23 cellular contexts compared by ENCODE assay signal in genomic region chr9:92385001-92385400, GRCh38. TPM values are rescaled to one million over a fixed set of nuclear protein-coding genes. Genes with fewer than 3 reads are reported as not detected.
DNase-seq lines count a peak whose midpoint lies in the region; ATAC-seq and TF ChIP-seq lines count a peak whose summit lies in the region.
"Had no signal": no experiment of that assay in that cellular context is flagged by ENCODE, and none has a peak within 500 bp of the region (broad histone marks: within the 10 kb centered on the region; RNA-seq: fewer than 3 reads in every experiment).

No MANE protein-coding gene starts in this region.

- H3K27ac ChIP-seq in heart right ventricle (peak overlapping the region in 6 of 10 donors; percentile 16 to 53 (median 30)), smooth muscle cell (ENCODE audit: low read depth) (peak overlapping the region; percentile 36)

- no peaks in the 10 kb centered on the region for H3K36me3 ChIP-seq in heart right ventricle
- H3K36me3 ChIP-seq in smooth muscle cell (ENCODE audit: low read depth) = no peaks in the 10 kb centered on the region

- no peak for TF ChIP-seq CTCF in cardiac fibroblast (IDR thresholded peaks at IDR 0.05; ENCODE audit: low read depth, low read length)
- TF ChIP-seq CTCF in heart right ventricle (IDR thresholded peaks at IDR 0.05) = no peak
- no peak for TF ChIP-seq CTCF in smooth muscle cell (IDR thresholded peaks at IDR 0.05; ENCODE audit: borderline replicate concordance, insufficient read depth, poor library complexity, severe bottlenecking)

- H3K4me1 ChIP-seq in heart right ventricle = no peaks in the 10 kb centered on the region
- H3K4me1 ChIP-seq in smooth muscle cell (ENCODE audit: low read depth) = no peaks in the 10 kb centered on the region

- peak; percentile 17 for DNase-seq in LHCN-M2 (ENCODE audit: low read depth)
- DNase-seq in cardiac fibroblast (ENCODE audit: low read depth in 2 of 2) = peak; percentile 40 to 61
- DNase-seq in heart right ventricle = no peak
- DNase-seq in smooth muscle cell (lab: John Stamatoyannopoulos, UW; ENCODE audit: unreplicated experiment) = no peak
- DNase-seq in stimulated activated CD4-positive, alpha-beta T cell treated with anti-CD3 and anti-CD28 coated beads, Interleukin-1b, Interleukin-23, amount 100 ng/mL, for 48 hours = no peak
- DNase-seq in NCI-H446 (lab: John Stamatoyannopoulos, UW) = no peak
- DNase-seq: activated CD8-positive, alpha-beta memory T cell treated with anti-CD3 and anti-CD28 coated beads for 24 hours; activated naive CD4-positive, alpha-beta T cell treated with Interleukin-2 at 50 U/mL for 16 hours; activated T-cell treated with anti-CD3 and anti-CD28 coated beads, Interleukin-2, amount 50 U/mL, for 48 hours; CD4-positive, alpha-beta memory T cell; cerebellar nuclear complex; effector CD8-positive, alpha-beta T cell; Karpas-422; NCI-H1048; NCI-H2227 treated with DMSO at 0.1 percent for 48 hours; NCI-H774; nephron progenitor cell; SHP77; stimulated activated naive B cell treated with anti-CD40 and anti-IgM and Interleukin-4, amounts not matched to agents 10 μg/mL and 1 μg/mL and 100 μg/mL, for 72 hours had no signal

- no peaks in the 10 kb centered on the region for H4K20me1 ChIP-seq in smooth muscle cell (ENCODE audit: low read depth)

- peak overlapping the region; percentile 23 for H3K4me2 ChIP-seq in smooth muscle cell

- no peak overlapping the region for H3K9ac ChIP-seq in smooth muscle cell (ENCODE audit: low read depth)

- H3K27me3 ChIP-seq in heart right ventricle = no peaks in the 10 kb centered on the region
- no peaks in the 10 kb centered on the region for H3K27me3 ChIP-seq in smooth muscle cell (ENCODE audit: low read depth)

- H3K4me3 ChIP-seq in cardiac fibroblast (replicated peaks in 1 of 2; ENCODE audit: low read depth in 2 of 2, low read length in 2 of 2) (no peak overlapping the region), heart right ventricle (no peak overlapping the region), smooth muscle cell (no peak overlapping the region)

- 71 to 77% methylated on average over 3 of the region's 3 CpGs for WGBS in heart right ventricle, 2 donors
- WGBS in smooth muscle cell (ENCODE audit: low lambda C conversion rate) = 82% methylated on average over 3 of the region's 3 CpGs

- no peaks in the 10 kb centered on the region for H3K79me2 ChIP-seq in smooth muscle cell (ENCODE audit: low read depth)

- H3K9me3 ChIP-seq in heart right ventricle (no peaks in the 10 kb centered on the region), smooth muscle cell (replicated peaks; ENCODE audit: low read depth) (no peaks in the 10 kb centered on the region)

- ATAC-seq in heart right ventricle = peak in 1 of 8 donors; percentile 30
- ATAC-seq in GM18519 (IDR thresholded peaks at IDR 0.05; ENCODE audit: low FRiP score, unreplicated experiment) = no peak
- no peak for ATAC-seq in GM19463 (IDR thresholded peaks at IDR 0.05; ENCODE audit: unreplicated experiment)
- ATAC-seq: stimulated activated naive B cell treated with anti-CD40 and anti-IgM and Interleukin-4, amounts not matched to agents 10 μg/mL and 1 μg/mL and 100 μg/mL, for 72 hours had no signal

- no peaks in the 10 kb centered on the region for H3F3A ChIP-seq in smooth muscle cell (ENCODE audit: low read depth)

- intact Hi-C loops in heart right ventricle (cut with DNase I) = no loop called here

- H2AFZ ChIP-seq in smooth muscle cell (ENCODE audit: low read depth) = no peak overlapping the region

RNA-seq across cellular contexts. Expression of gene OGN, which starts 19.4 kb away (rescaled TPM):
- not detected in 2 replicates for total RNA-seq in LHCN-M2 (2014; rRNA removed)
- 0.05 TPM for polyA plus RNA-seq in LHCN-M2 (2012)
- 10 to 100 TPM in 7 of 10 donors, 1 to 10 TPM in 3; 2.2 to 25.9 (median 13.0) TPM for total RNA-seq in heart right ventricle
- 1 to 10 TPM; 3.5 to 4.2 TPM for polyA plus RNA-seq in heart right ventricle
- 27.4 and 67.9 TPM in 2 replicates for total RNA-seq in smooth muscle cell
- polyA plus RNA-seq in smooth muscle cell = 11.2 and 27.8 TPM in 2 replicates
- total RNA-seq: CD4-positive, alpha-beta memory T cell; left lobe of liver; OCI-LY7 had no signal

RNA-seq across cellular contexts. Expression of gene OMD, which starts 39.3 kb away (rescaled TPM):
- total RNA-seq in LHCN-M2 (2014; rRNA removed) (0.06 TPM in 1 of 2 replicates, not detected in the other), heart right ventricle (10 to 100 TPM in 1 of 10 donors, 1 to 10 TPM in 9; 2.5 to 11.4 (median 4.3) TPM), smooth muscle cell (not detected in 2 replicates)
- polyA plus RNA-seq in LHCN-M2 (2012) = 0.02 TPM
- polyA plus RNA-seq in heart right ventricle (1 to 10 TPM; 2.1 to 2.6 TPM), smooth muscle cell (0.17 TPM in 1 of 2 replicates, not detected in the other)
- total RNA-seq: CD4-positive, alpha-beta memory T cell; OCI-LY7 had no signal

RNA-seq across cellular contexts. Expression of gene CENPP, which starts 59.2 kb away (rescaled TPM):
- total RNA-seq in LHCN-M2 (2014; rRNA removed) = 12.0 and 14.6 TPM in 2 replicates
- polyA plus RNA-seq in LHCN-M2 (2012) = 2.5 TPM
- 1 to 10 TPM; 1.3 to 5.2 (median 3.1) TPM for total RNA-seq in heart right ventricle
- 1 to 10 TPM; 1.3 to 1.4 TPM for polyA plus RNA-seq in heart right ventricle
- 4.2 and 10.8 TPM in 2 replicates for total RNA-seq in smooth muscle cell
- 12.1 and 17.5 TPM in 2 replicates for polyA plus RNA-seq in smooth muscle cell

RNA-seq across cellular contexts. Expression of gene NOL8, which starts 59.9 kb away (rescaled TPM):
- total RNA-seq in LHCN-M2 (2014; rRNA removed) = 25.5 and 27.3 TPM in 2 replicates
- 7.5 TPM for polyA plus RNA-seq in LHCN-M2 (2012)
- 10 to 100 TPM; 12.6 to 19.1 (median 15.0) TPM for total RNA-seq in heart right ventricle
- 10 to 100 TPM in 1 of 2 donors, 1 to 10 TPM in 1; 9.1 to 27.4 TPM for polyA plus RNA-seq in heart right ventricle
- total RNA-seq in smooth muscle cell = 13.0 and 21.3 TPM in 2 replicates
- 15.1 and 16.9 TPM in 2 replicates for polyA plus RNA-seq in smooth muscle cell

Comparison
In these comparisons a context has a peak if more than half of its experiments do, and no peak if none do; other contexts are left out.
1. DNase-seq: peak in LHCN-M2 (single experiment) and cardiac fibroblast (2 of 2); none in heart right ventricle (0 of 2), smooth muscle cell (single experiment), stimulated activated CD4-positive, alpha-beta T cell treated with anti-CD3 and anti-CD28 coated beads, Interleukin-1b, Interleukin-23, amount 100 ng/mL, for 48 hours (single experiment) and NCI-H446 (0 of 2).